ENCODE assay signal across 15 cellular contexts in genomic region chr3:61111764-61112163, GRCh38.
DNase-seq lines count a peak whose midpoint lies in the region; ATAC-seq, FAIRE-seq and TF ChIP-seq lines count a peak whose summit lies in the region.
"Had no signal": no experiment of that assay in that cellular context is flagged by ENCODE, and none has a peak within 500 bp of the region (broad histone marks: within the 10 kb centered on the region; RNA-seq: fewer than 3 reads in every experiment).

No MANE protein-coding gene starts in this region.

- TF ChIP-seq CTCF in adrenal gland (IDR thresholded peaks at IDR 0.05) (no peak), body of pancreas (IDR thresholded peaks at IDR 0.05) (no peak)

- WGBS in adrenal gland, 4 donors: 96 to 97% (median 97%) methylated on average over 4 of the region's 4 CpGs
- 91 to 94% methylated on average over 4 of the region's 4 CpGs for WGBS in body of pancreas, 2 donors

- no peak overlapping the region for H3K27ac Mint-ChIP-seq in T-cell

- CTCF ChIA-PET in T-cell (lab: Charles Lee): no interaction called here

- ATAC-seq in GM19023 (IDR thresholded peaks at IDR 0.05; ENCODE audit: unreplicated experiment) (peak; percentile 57), HG02623 (IDR thresholded peaks at IDR 0.05; ENCODE audit: unreplicated experiment) (peak; percentile 72), HG03565 (IDR thresholded peaks at IDR 0.05; ENCODE audit: unreplicated experiment) (peak; percentile 58), T-cell (replicated peaks in 1 of 4) (no peak), body of pancreas (no peak)
- ATAC-seq: lower lobe of right lung had no signal

- TF ChIP-seq POLR2A in adrenal gland (IDR thresholded peaks at IDR 0.05): no peak
- TF ChIP-seq POLR2A in body of pancreas (IDR thresholded peaks at IDR 0.05): no peak

- no peaks in the 10 kb centered on the region for H3K27me3 ChIP-seq in adrenal gland
- no peaks in the 10 kb centered on the region for H3K27me3 ChIP-seq in body of pancreas
- H3K27me3 ChIP-seq: testis had no signal

- peak; percentile 65 for FAIRE-seq in GM18507 (lab: Jason Lieb, UNC)

- no peak overlapping the region for H3K27ac ChIP-seq in adrenal gland
- no peak overlapping the region for H3K27ac ChIP-seq in body of pancreas
- H3K27ac ChIP-seq: lower lobe of right lung, testis had no signal

- H3K9me3 Mint-ChIP-seq in T-cell: peaks cover 0 to 5% (median 3%) of the 10 kb centered on the region in 3 donors
- H3K9me3 Mint-ChIP-seq: neural crest cell had no signal

- H3K4me1 ChIP-seq in adrenal gland (replicated peaks in 1 of 2): no peaks in the 10 kb centered on the region
- H3K4me1 ChIP-seq in body of pancreas: peaks cover 4% of the 10 kb centered on the region
- H3K4me1 ChIP-seq: lower lobe of right lung, testis had no signal

- no peaks in the 10 kb centered on the region for H3K9me3 ChIP-seq in adrenal gland (replicated peaks in 1 of 3)
- H3K9me3 ChIP-seq in body of pancreas: no peaks in the 10 kb centered on the region
- H3K9me3 ChIP-seq: lower lobe of right lung, testis had no signal

- H3K4me1 Mint-ChIP-seq in T-cell: peaks cover 10 to 20% (median 17%) of the 10 kb centered on the region in 3 donors

- intact Hi-C loops in adrenal gland (cut with DNase I) (no loop called here), body of pancreas (cut with DNase I) (no loop called here)

- no peak overlapping the region for H3K4me3 ChIP-seq in adrenal gland
- H3K4me3 ChIP-seq in body of pancreas: no peak overlapping the region
- H3K4me3 ChIP-seq: lower lobe of right lung, testis had no signal

- POLR2A ChIA-PET in T-cell (lab: Charles Lee): interaction anchor here in 1 of 2 donors (0.6 kb wide), 1 partner anchor 13 kb away, joined by 3 read pairs; no protein-coding TSS in a partner anchor

- no peaks in the 10 kb centered on the region for H3K36me3 Mint-ChIP-seq in T-cell

- H3K4me3 Mint-ChIP-seq in T-cell: no peak overlapping the region
- H3K4me3 Mint-ChIP-seq: neural crest cell had no signal

- H3K36me3 ChIP-seq in adrenal gland (replicated peaks in 1 of 2) (no peaks in the 10 kb centered on the region), body of pancreas (replicated peaks in 1 of 2; ENCODE audit: insufficient read depth in 1 of 2, low read depth in 2 of 2) (no peaks in the 10 kb centered on the region)
- H3K36me3 ChIP-seq: lower lobe of right lung had no signal

- H3K27me3 Mint-ChIP-seq in T-cell: peaks cover 0 to 3% of the 10 kb centered on the region in 2 donors

- DNase-seq in GM18507 (ENCODE audit: extremely low spot score, insufficient read length, low read depth): no peak
- no peak for DNase-seq in T-cell
- DNase-seq in adrenal gland: no peak
- no peak for DNase-seq in body of pancreas
- DNase-seq: amygdala, cortex of kidney, lower lobe of right lung, NCI-H1417 treated with DMSO at 0.1 percent for 48 hours, NCI-H69, Right ventricle myocardium superior, testis had no signal

Comparison
In these comparisons a context has a peak if more than half of its experiments do, and no peak if none do; other contexts are left out.
1. ATAC-seq: peak in GM19023 (single experiment), HG02623 (single experiment) and HG03565 (single experiment); none in T-cell (0 of 4) and body of pancreas (single experiment).